1 cellular context compared by ENCODE assay signal in the genomic region with DNA sequence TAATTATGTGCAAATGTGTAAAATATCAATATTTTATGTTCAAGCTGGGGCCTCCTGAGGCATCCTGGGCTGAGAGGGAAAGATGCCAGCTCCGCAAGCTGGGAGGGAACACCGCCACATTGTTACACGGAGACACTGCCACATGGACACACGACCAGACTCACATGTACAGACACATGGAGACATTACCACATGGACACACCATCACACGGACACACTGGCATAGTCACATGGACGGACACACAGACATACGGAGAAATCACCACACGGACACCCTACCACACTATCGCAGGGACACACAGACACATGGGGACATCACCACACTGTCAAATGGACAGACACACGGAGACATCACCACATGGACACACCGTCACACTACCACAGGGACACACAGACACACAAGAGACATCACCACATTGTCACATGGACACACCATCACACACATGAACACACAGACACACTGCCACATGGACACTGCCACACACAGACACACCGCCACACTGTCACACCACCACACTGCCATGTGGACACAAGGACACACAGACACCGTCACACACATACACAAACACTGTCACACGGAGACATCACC.
TF ChIP-seq lines count a peak whose summit lies in the region.

No MANE protein-coding gene starts in this region.

TF ChIP-seq in IMR-90, 13 proteins besides CTCF, POLR2A, EP300 and RAD21:
- TF ChIP-seq, protein P1, sequence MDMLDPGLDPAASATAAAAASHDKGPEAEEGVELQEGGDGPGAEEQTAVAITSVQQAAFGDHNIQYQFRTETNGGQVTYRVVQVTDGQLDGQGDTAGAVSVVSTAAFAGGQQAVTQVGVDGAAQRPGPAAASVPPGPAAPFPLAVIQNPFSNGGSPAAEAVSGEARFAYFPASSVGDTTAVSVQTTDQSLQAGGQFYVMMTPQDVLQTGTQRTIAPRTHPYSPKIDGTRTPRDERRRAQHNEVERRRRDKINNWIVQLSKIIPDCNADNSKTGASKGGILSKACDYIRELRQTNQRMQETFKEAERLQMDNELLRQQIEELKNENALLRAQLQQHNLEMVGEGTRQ (IDR thresholded peaks at IDR 0.05; ENCODE audit: low read depth, low read length): no peak
- TF ChIP-seq FOS (IDR thresholded peaks at IDR 0.05; ENCODE audit: low read depth, low read length): no peak
- TF ChIP-seq NFE2L2 (IDR thresholded peaks at IDR 0.05; ENCODE audit: low read depth, low read length): no peak
- no peak for TF ChIP-seq CEBPB (IDR thresholded peaks at IDR 0.05; ENCODE audit: low read depth, low read length)
- no peak for TF ChIP-seq MAFK (IDR thresholded peaks at IDR 0.05; ENCODE audit: low read depth, low read length)
- TF ChIP-seq BHLHE40 (IDR thresholded peaks at IDR 0.05; ENCODE audit: low read depth, low read length): no peak
- no peak for TF ChIP-seq SMC3 (IDR thresholded peaks at IDR 0.05; ENCODE audit: low read depth, low read length)
- no peak for TF ChIP-seq MXI1 (IDR thresholded peaks at IDR 0.05; ENCODE audit: borderline replicate concordance, low read depth, low read length)
- TF ChIP-seq, protein P2, sequence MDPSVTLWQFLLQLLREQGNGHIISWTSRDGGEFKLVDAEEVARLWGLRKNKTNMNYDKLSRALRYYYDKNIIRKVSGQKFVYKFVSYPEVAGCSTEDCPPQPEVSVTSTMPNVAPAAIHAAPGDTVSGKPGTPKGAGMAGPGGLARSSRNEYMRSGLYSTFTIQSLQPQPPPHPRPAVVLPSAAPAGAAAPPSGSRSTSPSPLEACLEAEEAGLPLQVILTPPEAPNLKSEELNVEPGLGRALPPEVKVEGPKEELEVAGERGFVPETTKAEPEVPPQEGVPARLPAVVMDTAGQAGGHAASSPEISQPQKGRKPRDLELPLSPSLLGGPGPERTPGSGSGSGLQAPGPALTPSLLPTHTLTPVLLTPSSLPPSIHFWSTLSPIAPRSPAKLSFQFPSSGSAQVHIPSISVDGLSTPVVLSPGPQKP (IDR thresholded peaks at IDR 0.05; ENCODE audit: borderline replicate concordance, low read depth, low read length): no peak
- no peak for TF ChIP-seq CHD1 (IDR thresholded peaks at IDR 0.05; ENCODE audit: low read depth, low read length)
- TF ChIP-seq MAZ (IDR thresholded peaks at IDR 0.05; ENCODE audit: borderline replicate concordance, low read depth, low read length): no peak
- TF ChIP-seq RFX5 (IDR thresholded peaks at IDR 0.05; ENCODE audit: low read depth, low read length): no peak
- TF ChIP-seq RCOR1 (IDR thresholded peaks at IDR 0.05; ENCODE audit: insufficient replicate concordance, low read length): no peak
TF ChIP-seq in IMR-90: peak in this region for 0.
